Comparison of ENCODE assay signal across 32 cellular contexts in genomic region chr3:16134173-16134928, GRCh38. TPM values are rescaled to one million over a fixed set of nuclear protein-coding genes. Genes with fewer than 3 reads are reported as not detected.
A peak's percentile ranks its signal among the peaks of the same experiment; 100 is the strongest.
DNase-seq lines count a peak whose midpoint lies in the region; ATAC-seq, FAIRE-seq and TF ChIP-seq lines count a peak whose summit lies in the region.
"Had no signal": no experiment of that assay in that cellular context is flagged by ENCODE, and none has a peak within 500 bp of the region (broad histone marks: within the 10 kb centered on the region; RNA-seq: fewer than 3 reads in every experiment).

No MANE protein-coding gene starts in this region.

- no peak overlapping the region for H2AFZ ChIP-seq in fibroblast of lung (ENCODE audit: low read length)
- H2AFZ ChIP-seq: GM23338 had no signal

- no peak overlapping the region for H3K9ac ChIP-seq in fibroblast of lung (ENCODE audit: insufficient read depth, low read length)
- H3K9ac ChIP-seq: BLaER1 had no signal

- no peaks in the 10 kb centered on the region for H3K27me3 ChIP-seq in fibroblast of lung (ENCODE audit: control insufficient read depth, insufficient read depth, low read length)
- H3K27me3 ChIP-seq in CD8-positive, alpha-beta memory T cell (ENCODE audit: insufficient read depth, low read length, poor library complexity, severe bottlenecking), result no peaks in the 10 kb centered on the region
- H3K27me3 ChIP-seq: BLaER1, heart right ventricle, neutrophil, SJCRH30 had no signal

- no peak overlapping the region for H3K27ac ChIP-seq in fibroblast of lung (ENCODE audit: insufficient read depth, low read length)
- H3K27ac ChIP-seq in CD8-positive, alpha-beta memory T cell (ENCODE audit: low read depth, low read length), result no peak overlapping the region
- H3K27ac ChIP-seq: BLaER1, neutrophil, prostate gland, SJCRH30 had no signal

- no peak overlapping the region for H3K4me2 ChIP-seq in fibroblast of lung (ENCODE audit: extremely low read depth, insufficient read depth, low read length)
- H3K4me2 ChIP-seq: BLaER1, GM23338 had no signal

- H4K20me1 ChIP-seq in fibroblast of lung (ENCODE audit: control insufficient read depth, extremely low read depth, insufficient read depth, low read length), result no peaks in the 10 kb centered on the region
- H4K20me1 ChIP-seq: BLaER1 had no signal

- no peak overlapping the region for H3K4me3 Mint-ChIP-seq in stimulated activated naive CD8-positive, alpha-beta T cell treated with anti-CD3 and anti-CD28 coated beads, Interleukin-15, amount 100 ng/mL, for 72 hours
- no peak overlapping the region for H3K4me3 Mint-ChIP-seq in activated T-helper 2 cell treated with anti-CD3 and anti-CD28 coated beads, Interferon-gamma antibody, Interleukin-2, Interleukin-4, amounts not matched to agents 10 μg/mL and 5 μg/mL and 100 μg/mL, durations not matched to agents 14 hours and 24 hours and 36 hours (ENCODE audit: low read depth)
- H3K4me3 Mint-ChIP-seq in CD8-positive, alpha-beta memory T cell, result no peak overlapping the region
- H3K4me3 Mint-ChIP-seq: activated CD8-positive, alpha-beta T cell treated with anti-CD3 and anti-CD28 coated beads, Interleukin-2, amount 10 ng/mL, durations not matched to agents 7 days and 5 days; activated naive CD4-positive, alpha-beta T cell treated with anti-CD3 and anti-CD28 coated beads, Interleukin-2, amount 50 U/mL, for 24 hours; GM23338; naive thymus-derived CD4-positive, alpha-beta T cell; type B pancreatic cell had no signal

- no peak overlapping the region for H3K27ac Mint-ChIP-seq in stimulated activated naive CD8-positive, alpha-beta T cell treated with anti-CD3 and anti-CD28 coated beads, Interleukin-15, amount 100 ng/mL, for 72 hours
- H3K27ac Mint-ChIP-seq in activated T-helper 2 cell treated with anti-CD3 and anti-CD28 coated beads, Interferon-gamma antibody, Interleukin-2, Interleukin-4, amounts not matched to agents 10 μg/mL and 5 μg/mL and 100 μg/mL, durations not matched to agents 14 hours and 24 hours and 36 hours, result no peak overlapping the region
- H3K27ac Mint-ChIP-seq in CD8-positive, alpha-beta memory T cell, result no peak overlapping the region
- H3K27ac Mint-ChIP-seq: activated CD8-positive, alpha-beta T cell treated with anti-CD3 and anti-CD28 coated beads, Interleukin-2, amount 10 ng/mL, durations not matched to agents 7 days and 5 days; activated naive CD4-positive, alpha-beta T cell treated with anti-CD3 and anti-CD28 coated beads, Interleukin-2, amount 50 U/mL, for 24 hours; GM23338; naive thymus-derived CD4-positive, alpha-beta T cell; type B pancreatic cell had no signal

- no peaks in the 10 kb centered on the region for H3K4me1 Mint-ChIP-seq in stimulated activated naive CD8-positive, alpha-beta T cell treated with anti-CD3 and anti-CD28 coated beads, Interleukin-15, amount 100 ng/mL, for 72 hours
- no peaks in the 10 kb centered on the region for H3K4me1 Mint-ChIP-seq in activated T-helper 2 cell treated with anti-CD3 and anti-CD28 coated beads, Interferon-gamma antibody, Interleukin-2, Interleukin-4, amounts not matched to agents 10 μg/mL and 5 μg/mL and 100 μg/mL, durations not matched to agents 14 hours and 24 hours and 36 hours (ENCODE audit: low read depth)
- H3K4me1 Mint-ChIP-seq in CD8-positive, alpha-beta memory T cell, result no peaks in the 10 kb centered on the region
- H3K4me1 Mint-ChIP-seq: activated naive CD4-positive, alpha-beta T cell treated with anti-CD3 and anti-CD28 coated beads, Interleukin-2, amount 50 U/mL, for 24 hours; GM23338; naive thymus-derived CD4-positive, alpha-beta T cell had no signal

- H3K79me2 ChIP-seq in fibroblast of lung (ENCODE audit: control insufficient read depth, insufficient read depth, low read length), result no peaks in the 10 kb centered on the region

- H3K36me3 ChIP-seq in fibroblast of lung (ENCODE audit: control insufficient read depth, insufficient read depth, low read length), result no peaks in the 10 kb centered on the region
- H3K36me3 ChIP-seq in CD8-positive, alpha-beta memory T cell (ENCODE audit: insufficient read depth, low read length), result no peaks in the 10 kb centered on the region
- H3K36me3 ChIP-seq: BLaER1, heart right ventricle, lower lobe of right lung, neutrophil, prostate gland, SJCRH30, WERI-Rb-1 had no signal

- DNase-seq in Daoy (ENCODE audit: low read depth), result peak; percentile 15
- DNase-seq in RCC 7860 (ENCODE audit: low spot score), result peak; percentile 44
- peak; percentile 34 to 54 for DNase-seq in fibroblast of lung (ENCODE audit: low read depth in 2 of 2)
- peak; percentile 79 for DNase-seq in renal cortical epithelial cell (ENCODE audit: low read depth)
- DNase-seq in KG1 (lab: John Stamatoyannopoulos, UW), result no peak
- no peak for DNase-seq in stimulated activated naive CD8-positive, alpha-beta T cell treated with anti-CD3 and anti-CD28 coated beads, Interleukin-15, amount 100 ng/mL, for 72 hours
- DNase-seq in activated T-helper 2 cell treated with anti-CD3 and anti-CD28 coated beads, Interferon-gamma antibody, Interleukin-2, Interleukin-4, amounts not matched to agents 10 μg/mL and 5 μg/mL and 100 μg/mL, durations not matched to agents 14 hours and 24 hours and 36 hours (ENCODE audit: low spot score), result no peak
- DNase-seq in CD8-positive, alpha-beta memory T cell, result no peak
- DNase-seq: activated CD4-positive, alpha-beta T cell treated with anti-CD3 and anti-CD28 coated beads for 4 hours; activated CD8-positive, alpha-beta T cell treated with anti-CD3 and anti-CD28 coated beads, Interleukin-2, amount 10 ng/mL, durations not matched to agents 7 days and 5 days; amygdala; DMS79; foreskin fibroblast; GF-D8; heart right ventricle; lower lobe of right lung; midbrain; naive thymus-derived CD4-positive, alpha-beta T cell; NCI-H1092 treated with DMSO at 0.1 percent for 48 hours; NCI-H187 treated with DMSO at 0.1 percent for 48 hours; NCI-H345; NCI-H774; SJCRH30; stimulated activated CD4-positive, alpha-beta T cell treated with anti-CD3 and anti-CD28 coated beads, Interleukin-4, amount 100 ng/mL, for 24 hours; SW 1271; WERI-Rb-1 had no signal

- intact Hi-C loops in activated T-helper 2 cell treated with anti-CD3 and anti-CD28 coated beads, Interferon-gamma antibody, Interleukin-2, Interleukin-4, amounts not matched to agents 10 μg/mL and 5 μg/mL and 100 μg/mL, durations not matched to agents 14 hours and 24 hours and 36 hours (cut with micrococcal nuclease), result no loop called here

- no peak for TF ChIP-seq CTCF in fibroblast of lung (conservative IDR thresholded peaks at IDR 0.05 in 1 of 2, IDR thresholded peaks at IDR 0.05 in 1 of 2; ENCODE audit: low read depth in 1 of 2, low read length in 2 of 2)

- H3K27me3 Mint-ChIP-seq in stimulated activated naive CD8-positive, alpha-beta T cell treated with anti-CD3 and anti-CD28 coated beads, Interleukin-15, amount 100 ng/mL, for 72 hours, result no peaks in the 10 kb centered on the region
- peaks cover 2% of the 10 kb centered on the region for H3K27me3 Mint-ChIP-seq in activated T-helper 2 cell treated with anti-CD3 and anti-CD28 coated beads, Interferon-gamma antibody, Interleukin-2, Interleukin-4, amounts not matched to agents 10 μg/mL and 5 μg/mL and 100 μg/mL, durations not matched to agents 14 hours and 24 hours and 36 hours (ENCODE audit: low read depth)
- H3K27me3 Mint-ChIP-seq in CD8-positive, alpha-beta memory T cell, result peaks cover 9 to 21% of the 10 kb centered on the region in 2 donors
- H3K27me3 Mint-ChIP-seq: type B pancreatic cell had no signal

- CTCF ChIA-PET in CD8-positive, alpha-beta memory T cell (lab: Charles Lee), result no interaction called here

- no peak for FAIRE-seq in RCC 7860 (lab: Jason Lieb, UNC)

- POLR2A ChIA-PET in CD8-positive, alpha-beta memory T cell (lab: Charles Lee), result no interaction called here

- peaks cover 2% of the 10 kb centered on the region for H3K9me3 ChIP-seq in fibroblast of lung (ENCODE audit: control insufficient read depth, insufficient read depth, low read depth, low read length)
- no peaks in the 10 kb centered on the region for H3K9me3 ChIP-seq in CD8-positive, alpha-beta memory T cell (ENCODE audit: low read length)
- H3K9me3 ChIP-seq: BLaER1, lower lobe of right lung, neutrophil, prostate gland, SJCRH30 had no signal

- H3K4me1 ChIP-seq in fibroblast of lung (ENCODE audit: control insufficient read depth, extremely low read depth, insufficient read depth, low read length), result peaks cover 32% of the 10 kb centered on the region
- H3K4me1 ChIP-seq in CD8-positive, alpha-beta memory T cell (ENCODE audit: insufficient read depth, low read length), result no peaks in the 10 kb centered on the region
- H3K4me1 ChIP-seq: BLaER1, prostate gland, SJCRH30 had no signal

- no peak overlapping the region for H3K4me3 ChIP-seq in fibroblast of lung (replicated peaks in 1 of 4; ENCODE audit: control extremely low read depth in 1 of 4, insufficient read depth in 1 of 4, low read depth in 3 of 4, low read length in 4 of 4)
- H3K4me3 ChIP-seq in CD8-positive, alpha-beta memory T cell (ENCODE audit: low read length), result no peak overlapping the region
- H3K4me3 ChIP-seq: BLaER1, GM23338, heart right ventricle, lower lobe of right lung, prostate gland, SJCRH30 had no signal

- H3K9me3 Mint-ChIP-seq in stimulated activated naive CD8-positive, alpha-beta T cell treated with anti-CD3 and anti-CD28 coated beads, Interleukin-15, amount 100 ng/mL, for 72 hours, result peaks cover 0 to 15% of the 10 kb centered on the region in 2 donors
- H3K9me3 Mint-ChIP-seq in activated T-helper 2 cell treated with anti-CD3 and anti-CD28 coated beads, Interferon-gamma antibody, Interleukin-2, Interleukin-4, amounts not matched to agents 10 μg/mL and 5 μg/mL and 100 μg/mL, durations not matched to agents 14 hours and 24 hours and 36 hours, result no peaks in the 10 kb centered on the region
- H3K9me3 Mint-ChIP-seq in CD8-positive, alpha-beta memory T cell, result peaks cover 0 to 8% (median 4%) of the 10 kb centered on the region in 5 donors
- H3K9me3 Mint-ChIP-seq: GM23338 had no signal

- no peak for ATAC-seq in stimulated activated naive CD8-positive, alpha-beta T cell treated with anti-CD3 and anti-CD28 coated beads, Interleukin-15, amount 100 ng/mL, for 72 hours
- ATAC-seq: activated CD8-positive, alpha-beta T cell treated with anti-CD3 and anti-CD28 coated beads, Interleukin-2, amount 10 ng/mL, durations not matched to agents 7 days and 5 days; GM23338; heart right ventricle; lower lobe of right lung; naive thymus-derived CD4-positive, alpha-beta T cell had no signal

- no peaks in the 10 kb centered on the region for H3K36me3 Mint-ChIP-seq in activated T-helper 2 cell treated with anti-CD3 and anti-CD28 coated beads, Interferon-gamma antibody, Interleukin-2, Interleukin-4, amounts not matched to agents 10 μg/mL and 5 μg/mL and 100 μg/mL, durations not matched to agents 14 hours and 24 hours and 36 hours (ENCODE audit: low read depth)
- H3K36me3 Mint-ChIP-seq in CD8-positive, alpha-beta memory T cell, result peaks cover 0 to 5% (median 0%) of the 10 kb centered on the region in 3 donors
- H3K36me3 Mint-ChIP-seq: activated naive CD4-positive, alpha-beta T cell treated with anti-CD3 and anti-CD28 coated beads, Interleukin-2, amount 50 U/mL, for 24 hours; type B pancreatic cell had no signal

RNA-seq across cellular contexts. Expression of gene GALNT15, which starts 40.1 kb away (rescaled TPM):
- 0.60 and 0.69 TPM in 2 replicates for total RNA-seq in Daoy (2014; rRNA removed; shearing (Covaris generic))
- 37.7 and 47.3 TPM in 2 replicates for total RNA-seq in fibroblast of lung
- 3.1 and 10.7 TPM in 2 replicates for polyA plus RNA-seq in fibroblast of lung
- 2.3 and 8.2 TPM in 2 replicates for polyA plus RNA-seq in fibroblast of lung (2012)
- 6.5 and 19.6 TPM in 2 replicates for polyA minus RNA-seq in fibroblast of lung (ENCODE audit: low replicate concordance)
- 0.17 and 0.55 TPM in 2 replicates for total RNA-seq in renal cortical epithelial cell
- 0.07 TPM in 1 of 2 replicates, not detected in the other for total RNA-seq in activated T-helper 2 cell treated with anti-CD3 and anti-CD28 coated beads, Interferon-gamma antibody, Interleukin-2, Interleukin-4, amounts not matched to agents 10 μg/mL and 5 μg/mL and 100 μg/mL, durations not matched to agents 14 hours and 24 hours and 36 hours
- total RNA-seq in CD8-positive, alpha-beta memory T cell, result not detected
- not detected for polyA plus RNA-seq in CD8-positive, alpha-beta memory T cell
- total RNA-seq: activated CD8-positive, alpha-beta T cell treated with anti-CD3 and anti-CD28 coated beads, Interleukin-2, amount 10 ng/mL, durations not matched to agents 7 days and 5 days had no signal
- polyA plus RNA-seq: naive thymus-derived CD4-positive, alpha-beta T cell had no signal

Comparison
In these comparisons a context has a peak if more than half of its experiments do, and no peak if none do; other contexts are left out.
1. DNase-seq: peak in Daoy (single experiment), RCC 7860 (single experiment), fibroblast of lung (2 of 2) and renal cortical epithelial cell (single experiment); none in KG1 (single experiment), stimulated activated naive CD8-positive, alpha-beta T cell treated with anti-CD3 and anti-CD28 coated beads, Interleukin-15, amount 100 ng/mL, for 72 hours (0 of 2), activated T-helper 2 cell treated with anti-CD3 and anti-CD28 coated beads, Interferon-gamma antibody, Interleukin-2, Interleukin-4, amounts not matched to agents 10 μg/mL and 5 μg/mL and 100 μg/mL, durations not matched to agents 14 hours and 24 hours and 36 hours (single experiment) and CD8-positive, alpha-beta memory T cell (0 of 5).
2. RNA of gene GALNT15, which starts 40.1 kb away (total RNA-seq): 37.7 to 47.3 TPM in fibroblast of lung; 0.60 to 0.69 TPM in Daoy, 0.17 to 0.55 TPM in renal cortical epithelial cell, 0.07 TPM in activated T-helper 2 cell treated with anti-CD3 and anti-CD28 coated beads, Interferon-gamma antibody, Interleukin-2, Interleukin-4, amounts not matched to agents 10 μg/mL and 5 μg/mL and 100 μg/mL, durations not matched to agents 14 hours and 24 hours and 36 hours and not detected in CD8-positive, alpha-beta memory T cell; every median in the first group is over 10 times any median in the second.